In the genomic region with DNA sequence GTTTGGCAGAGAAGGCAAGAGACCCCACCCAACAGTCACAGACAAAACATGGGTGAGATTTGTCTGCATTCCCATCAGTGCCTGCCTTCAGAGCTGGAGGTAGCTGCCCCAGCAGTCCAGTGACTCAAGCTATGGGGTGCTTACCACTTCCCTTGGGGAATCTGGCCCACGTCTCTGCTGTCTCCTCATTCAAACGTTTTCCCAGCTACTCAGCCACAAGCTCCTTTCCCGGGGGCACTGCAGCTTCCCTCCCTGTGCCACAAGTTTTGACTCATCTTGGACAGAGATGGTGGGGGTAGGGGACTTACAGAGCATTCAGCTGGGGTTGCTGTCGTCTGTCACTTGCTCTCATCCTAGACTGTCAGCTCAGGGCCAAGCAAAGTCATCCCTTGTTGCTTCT, we compare ENCODE assay signal across 13 cellular contexts.
A peak's percentile ranks its signal among the peaks of the same experiment; 100 is the strongest.
DNase-seq lines count a peak whose midpoint lies in the region; TF ChIP-seq lines count a peak whose summit lies in the region.
"Had no signal": no experiment of that assay in that cellular context is flagged by ENCODE, and none has a peak within 500 bp of the region (broad histone marks: within the 10 kb centered on the region; RNA-seq: fewer than 3 reads in every experiment).

No MANE protein-coding gene starts in this region.

- H3K27me3 ChIP-seq in GM23248 (replicated peaks; ENCODE audit: insufficient read depth), result no peaks in the 10 kb centered on the region
- peaks cover 24% of the 10 kb centered on the region for H3K27me3 ChIP-seq in SJSA1 (replicated peaks)
- peaks cover 7% of the 10 kb centered on the region for H3K27me3 ChIP-seq in Caco-2 (replicated peaks; ENCODE audit: control insufficient read depth, insufficient read depth, low read length)

- in situ Hi-C loops in GM23248 (cut with MboI), result no loop called here

- no TSS peak for BruUV-seq in Caco-2 (replicated peaks; lab: Mats Ljungman, UMichigan)

- H3K27ac ChIP-seq in GM23248 (peak overlapping the region; percentile 82), SJSA1 (no peak overlapping the region)
- H3K27ac ChIP-seq: right lobe of liver had no signal

- TF ChIP-seq CTCF in Caco-2 (IDR thresholded peaks at IDR 0.05; ENCODE audit: insufficient read depth in 1 of 2, low read depth in 1 of 2, low read length in 1 of 2, severe bottlenecking in 1 of 2, unreplicated experiment in 1 of 2), result no peak

- H3K4me2 ChIP-seq in GM23248 (ENCODE audit: unreplicated experiment), result peak overlapping the region; percentile 82

- no peaks in the 10 kb centered on the region for H3K36me3 Mint-ChIP-seq in Caco-2 (ENCODE audit: insufficient read depth, unreplicated experiment)
- H3K36me3 Mint-ChIP-seq: activated naive CD4-positive, alpha-beta T cell treated with anti-CD3 and anti-CD28 coated beads, Interleukin-2, amount 10 ng/mL, durations not matched to agents 7 days and 5 days had no signal

- H3K9me3 Mint-ChIP-seq in Caco-2 (ENCODE audit: unreplicated experiment), result no peaks in the 10 kb centered on the region
- H3K9me3 Mint-ChIP-seq: activated naive CD4-positive, alpha-beta T cell treated with anti-CD3 and anti-CD28 coated beads, Interleukin-2, amount 10 ng/mL, durations not matched to agents 7 days and 5 days had no signal

- peaks cover 29% of the 10 kb centered on the region for H3F3A ChIP-seq in GM23248 (ENCODE audit: insufficient read depth)

- H3K4me1 Mint-ChIP-seq in Caco-2 (ENCODE audit: low read depth, unreplicated experiment), result peaks cover 6% of the 10 kb centered on the region

- no peak overlapping the region for H3K27ac Mint-ChIP-seq in Caco-2 (ENCODE audit: unreplicated experiment)
- H3K27ac Mint-ChIP-seq: activated naive CD4-positive, alpha-beta T cell treated with anti-CD3 and anti-CD28 coated beads, Interleukin-2, amount 10 ng/mL, durations not matched to agents 7 days and 5 days had no signal

- peaks cover 56% of the 10 kb centered on the region for H3K79me2 ChIP-seq in GM23248 (ENCODE audit: insufficient read depth)

- peaks cover 28% of the 10 kb centered on the region for H3K4me1 ChIP-seq in GM23248 (ENCODE audit: insufficient read depth)
- peaks cover 30% of the 10 kb centered on the region for H3K4me1 ChIP-seq in SJSA1 (replicated peaks)
- H3K4me1 ChIP-seq in Caco-2, result peaks cover 4% of the 10 kb centered on the region; the same call in 1 of the 2 replicates

- peak overlapping the region; percentile 40 for H3K4me3 ChIP-seq in GM23248
- H3K4me3 ChIP-seq in SJSA1, result no peak overlapping the region
- no peak overlapping the region for H3K4me3 ChIP-seq in Caco-2 (ENCODE audit: low read depth, low read length)
- H3K4me3 ChIP-seq: GM12878, right lobe of liver had no signal

- peak overlapping the region; percentile 31; the same call in 1 of the 2 replicates for H2AFZ ChIP-seq in GM23248

- H3K9ac ChIP-seq in GM23248, result peak overlapping the region; percentile 65

- WGBS in GM23248 (ENCODE audit: low coverage in 1 of 2, low lambda C conversion rate in 2 of 2, missing lambda C conversion rate in 2 of 2), 2 experiments, result 1 to 2% methylated on average over 4 of the region's 4 CpGs

- H3K9me2 ChIP-seq in GM23248 (ENCODE audit: insufficient read depth), result no peaks in the 10 kb centered on the region

- DNase-seq in GM23248, result peak; percentile 98
- DNase-seq in SJSA1 (ENCODE audit: low read depth in 1 of 2, low spot score in 2 of 2), result peak; percentile 58 to 78
- DNase-seq in fibroblast of gingiva (ENCODE audit: low read depth), result peak; percentile 36
- DNase-seq in renal cortical epithelial cell (ENCODE audit: low read depth), result peak; percentile 65
- no peak for DNase-seq in SW 1271 (lab: John Stamatoyannopoulos, UW)
- no peak for DNase-seq in dermis blood vessel endothelial cell
- DNase-seq in COLO668 (lab: John Stamatoyannopoulos, UW; ENCODE audit: unreplicated experiment), result no peak
- no peak for DNase-seq in Caco-2
- DNase-seq: activated CD4-positive, alpha-beta T cell treated with anti-CD3 and anti-CD28 coated beads, Interleukin-2, amount 50 U/mL, for 4 hours; activated naive CD4-positive, alpha-beta T cell treated with anti-CD3 and anti-CD28 coated beads, Interleukin-2, amount 10 ng/mL, durations not matched to agents 7 days and 5 days; right lobe of liver; T-helper 2 cell had no signal

- intact Hi-C loops in Caco-2 (cut with micrococcal nuclease; ENCODE audit: unreplicated experiment), result no loop called here

- no peak overlapping the region for H3K4me3 Mint-ChIP-seq in Caco-2 (ENCODE audit: unreplicated experiment)
- H3K4me3 Mint-ChIP-seq: activated naive CD4-positive, alpha-beta T cell treated with anti-CD3 and anti-CD28 coated beads, Interleukin-2, amount 10 ng/mL, durations not matched to agents 7 days and 5 days had no signal

- H3K9me3 ChIP-seq in GM23248 (ENCODE audit: low read depth) (no peaks in the 10 kb centered on the region), SJSA1 (replicated peaks) (peaks cover 3% of the 10 kb centered on the region; the same call in 1 of the 2 replicates), Caco-2 (no peaks in the 10 kb centered on the region)
- H3K9me3 ChIP-seq: right lobe of liver had no signal

- CTCF ChIA-PET in Caco-2 (lab: Charles Lee), result interaction anchor here (1.2 to 1.3 kb wide), 2 partner anchors 11 to 56 kb away, joined by 3 to 5 read pairs; no protein-coding TSS in a partner anchor

- H4K20me1 ChIP-seq in GM23248 (ENCODE audit: insufficient read depth), result no peaks in the 10 kb centered on the region

- POLR2A ChIA-PET in Caco-2 (lab: Charles Lee), result no interaction called here

- H3K27me3 Mint-ChIP-seq in Caco-2 (ENCODE audit: insufficient read depth, unreplicated experiment), result peaks cover 14% of the 10 kb centered on the region

- H3K36me3 ChIP-seq in GM23248 (ENCODE audit: low read depth), result no peaks in the 10 kb centered on the region
- no peaks in the 10 kb centered on the region for H3K36me3 ChIP-seq in SJSA1
- no peaks in the 10 kb centered on the region for H3K36me3 ChIP-seq in Caco-2 (ENCODE audit: control insufficient read depth, insufficient read depth, low read length)
- H3K36me3 ChIP-seq: right lobe of liver had no signal

Comparison
In these comparisons a context has a peak if more than half of its experiments do, and no peak if none do; other contexts are left out.
1. DNase-seq: peak in GM23248 (single experiment), SJSA1 (2 of 2), fibroblast of gingiva (single experiment) and renal cortical epithelial cell (single experiment); none in SW 1271 (0 of 2), dermis blood vessel endothelial cell (single experiment), COLO668 (single experiment) and Caco-2 (0 of 2).